22 cellular contexts compared by ENCODE assay signal in the genomic region with DNA sequence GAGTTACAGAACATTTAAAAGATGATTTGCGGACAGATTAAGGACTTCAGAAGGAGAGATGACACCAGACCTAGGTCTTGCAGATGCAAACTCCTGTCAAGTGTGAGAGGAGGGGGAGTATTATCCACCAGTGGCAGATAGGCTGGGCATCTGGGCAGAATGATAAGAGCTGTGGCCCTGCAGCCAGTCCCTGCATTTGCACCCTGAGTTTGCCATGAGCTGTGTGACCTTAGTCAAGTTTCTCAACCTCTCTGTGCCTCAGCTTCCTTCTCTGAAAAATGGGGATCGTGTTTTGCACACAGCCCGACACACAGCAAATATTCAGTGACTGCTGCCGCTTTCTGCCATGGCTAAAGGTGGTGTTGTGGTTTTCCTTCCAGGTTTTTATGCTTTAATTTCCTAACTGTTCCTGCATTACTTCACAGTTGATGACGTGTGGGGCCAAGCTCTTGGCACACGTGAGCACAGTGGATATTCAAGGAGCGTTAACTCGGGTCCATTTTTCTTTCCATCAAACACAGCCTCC.
A peak's percentile ranks its signal among the peaks of the same experiment; 100 is the strongest.
DNase-seq lines count a peak whose midpoint lies in the region; ATAC-seq, FAIRE-seq and TF ChIP-seq lines count a peak whose summit lies in the region.
"Had no signal": no experiment of that assay in that cellular context is flagged by ENCODE, and none has a peak within 500 bp of the region (broad histone marks: within the 10 kb centered on the region; RNA-seq: fewer than 3 reads in every experiment).

No MANE protein-coding gene starts in this region.

- H3K9me3 ChIP-seq in right atrium auricular region, result no peaks in the 10 kb centered on the region
- H3K9me3 ChIP-seq in HEK293 (ENCODE audit: control insufficient read depth, insufficient read depth, low read depth, low read length), result no peaks in the 10 kb centered on the region
- H3K9me3 ChIP-seq in K562 (replicated peaks; ENCODE audit: control insufficient read depth, insufficient read depth, low read depth, low read length), result no peaks in the 10 kb centered on the region
- H3K9me3 ChIP-seq in vagina, result no peaks in the 10 kb centered on the region
- H3K9me3 ChIP-seq: A549; BLaER1 treated with 17β-estradiol and CSF1 and Interleukin-3, amounts not matched to agents 10 nM and 100 nM; Caco-2 had no signal

- no peak overlapping the region for H3K9ac ChIP-seq in K562 (ENCODE audit: insufficient read depth in 1 of 2, low read depth in 2 of 2, low read length in 2 of 2)
- H3K9ac ChIP-seq: BLaER1 treated with 17β-estradiol and CSF1 and Interleukin-3, amounts not matched to agents 10 nM and 100 nM had no signal

- no peak overlapping the region for H3K4me3 ChIP-seq in right atrium auricular region
- no peak overlapping the region for H3K4me3 ChIP-seq in HEK293 (ENCODE audit: low read depth, low read length)
- no peak overlapping the region for H3K4me3 ChIP-seq in K562
- no peak overlapping the region for H3K4me3 ChIP-seq in vagina
- H3K4me3 ChIP-seq: A549; BLaER1 treated with 17β-estradiol and CSF1 and Interleukin-3, amounts not matched to agents 10 nM and 100 nM had no signal

- H3K27ac ChIP-seq in right atrium auricular region (no peak overlapping the region), HEK293 (ENCODE audit: extremely low read depth, low read depth, low read length) (no peak overlapping the region), K562 (ENCODE audit: extremely low read depth, low read depth, low read length) (no peak overlapping the region), vagina (no peak overlapping the region)
- H3K27ac ChIP-seq: 22Rv1; A549; BLaER1 treated with 17β-estradiol and CSF1 and Interleukin-3, amounts not matched to agents 10 nM and 100 nM; C4-2B had no signal

- POLR2A ChIA-PET in HEK293 (lab: Yijun Ruan, JAX), result no interaction called here
- POLR2A ChIA-PET in K562 (lab: Yijun Ruan, JAX), result no interaction called here

- H3K27me3 ChIP-seq in right atrium auricular region (no peaks in the 10 kb centered on the region), K562 (ENCODE audit: control insufficient read depth in 2 of 2, insufficient read depth in 2 of 2, low read length in 2 of 2) (no peaks in the 10 kb centered on the region; a peak in 1 of 5 replicates), vagina (no peaks in the 10 kb centered on the region)
- H3K27me3 ChIP-seq: BLaER1 treated with 17β-estradiol and CSF1 and Interleukin-3, amounts not matched to agents 10 nM and 100 nM had no signal

- ATAC-seq in K562 (no peak), HG03432 (IDR thresholded peaks at IDR 0.05; ENCODE audit: unreplicated experiment) (no peak)
- ATAC-seq: A549; CD8-positive, alpha-beta T cell had no signal

- DNase-seq in right atrium auricular region (ENCODE audit: low spot score), result peak; percentile 18
- DNase-seq in cardiac septum (ENCODE audit: low spot score), result no peak
- DNase-seq in K562 (ENCODE audit: extremely low read depth in 1 of 4, low spot score in 3 of 4), result no peak
- peak; percentile 44 to 70 for DNase-seq in vagina (ENCODE audit: extremely low spot score in 2 of 2)
- DNase-seq in T-helper 9 cell, result no peak
- DNase-seq: AML-193; Calu3; CD4-positive, alpha-beta T cell; CD8-positive, alpha-beta T cell; DMS79 treated with DMSO at 0.1 percent for 48 hours; GF-D8 had no signal

- no peak for TF ChIP-seq EP300 in K562 (IDR thresholded peaks at IDR 0.05; ENCODE audit: low read length)

- no peaks in the 10 kb centered on the region for H3K9me1 ChIP-seq in K562 (ENCODE audit: control insufficient read depth, insufficient read depth, low read length)

- H3K79me2 ChIP-seq in K562 (ENCODE audit: control insufficient read depth, insufficient read depth, low read length), result no peaks in the 10 kb centered on the region

- no peak overlapping the region for H2AFZ ChIP-seq in K562 (ENCODE audit: low read depth, low read length)

- no peak for TF ChIP-seq CTCF in right atrium auricular region (IDR thresholded peaks at IDR 0.05)
- TF ChIP-seq CTCF in HEK293 (tag by site-specific recombination; IDR thresholded peaks at IDR 0.05), result no peak
- TF ChIP-seq CTCF in K562 (IDR thresholded peaks at IDR 0.05 in 2 of 3, conservative IDR thresholded peaks at IDR 0.05 in 1 of 3; ENCODE audit: insufficient read depth in 2 of 3, low read depth in 1 of 3, low read length in 3 of 3), result no peak
- no peak for TF ChIP-seq CTCF in vagina (IDR thresholded peaks at IDR 0.05)

- no TSS peak for BruUV-seq in K562 (replicated peaks; lab: Mats Ljungman, UMichigan)

- no peak overlapping the region for H3K4me2 ChIP-seq in K562 (ENCODE audit: insufficient read depth, low read length)
- H3K4me2 ChIP-seq: A549 had no signal

- CTCF ChIA-PET in HEK293 (lab: Yijun Ruan, JAX) (interaction anchor here (0.7 kb wide), 1 partner anchor 538 kb away, joined by 3 read pairs; no protein-coding TSS in a partner anchor), K562 (lab: Yijun Ruan, JAX; ENCODE audit: low intra/inter-chr PET ratio) (no interaction called here)

- H3K4me1 ChIP-seq in right atrium auricular region (no peaks in the 10 kb centered on the region), HEK293 (ENCODE audit: control insufficient read depth, insufficient read depth, low read length) (no peaks in the 10 kb centered on the region), K562 (replicated peaks in 1 of 2; ENCODE audit: control insufficient read depth in 2 of 2, insufficient read depth in 2 of 2, low read length in 2 of 2) (no peaks in the 10 kb centered on the region), vagina (no peaks in the 10 kb centered on the region)
- H3K4me1 ChIP-seq: A549, Caco-2 had no signal

- H3K36me3 ChIP-seq in right atrium auricular region (no peaks in the 10 kb centered on the region), HEK293 (ENCODE audit: control insufficient read depth in 2 of 2, insufficient read depth in 1 of 2, low read length in 2 of 2) (no peaks in the 10 kb centered on the region), K562 (ENCODE audit: control insufficient read depth, insufficient read depth, low read length) (no peaks in the 10 kb centered on the region), vagina (no peaks in the 10 kb centered on the region)
- H3K36me3 ChIP-seq: BLaER1 treated with 17β-estradiol and CSF1 and Interleukin-3, amounts not matched to agents 10 nM and 100 nM had no signal

- intact Hi-C loops in cardiac septum (cut with DNase I), result no loop called here
- intact Hi-C loops in K562 (cut with micrococcal nuclease), result no loop called here
- intact Hi-C loops in vagina (cut with DNase I), result no loop called here

- H4K20me1 ChIP-seq in K562 (replicated peaks; ENCODE audit: control insufficient read depth, insufficient read depth, low read length), result no peaks in the 10 kb centered on the region

- 0% methylated on average over 8 of the region's 8 CpGs for WGBS in K562 (ENCODE audit: insufficient coverage, low coverage, missing lambda C conversion rate)

- no peak for FAIRE-seq in K562 (lab: Jason Lieb, UNC)
- FAIRE-seq: A549, D721Med, G401.6, GM12891, GM19239 had no signal

- TF ChIP-seq POLR2A in K562 (conservative IDR thresholded peaks at IDR 0.05) (no peak), vagina (IDR thresholded peaks at IDR 0.05) (no peak)

- no peak for TF ChIP-seq RAD21 in K562 (CRISPR knock-in tag; conservative IDR thresholded peaks at IDR 0.05 in 1 of 2, IDR thresholded peaks at IDR 0.05 in 1 of 2)

- in situ Hi-C loops in K562 (cut with MboI), result no loop called here

TF ChIP-seq in HEK293, 187 proteins besides CTCF, POLR2A, EP300 and RAD21 (continues in another document):
- TF ChIP-seq, protein P1, sequence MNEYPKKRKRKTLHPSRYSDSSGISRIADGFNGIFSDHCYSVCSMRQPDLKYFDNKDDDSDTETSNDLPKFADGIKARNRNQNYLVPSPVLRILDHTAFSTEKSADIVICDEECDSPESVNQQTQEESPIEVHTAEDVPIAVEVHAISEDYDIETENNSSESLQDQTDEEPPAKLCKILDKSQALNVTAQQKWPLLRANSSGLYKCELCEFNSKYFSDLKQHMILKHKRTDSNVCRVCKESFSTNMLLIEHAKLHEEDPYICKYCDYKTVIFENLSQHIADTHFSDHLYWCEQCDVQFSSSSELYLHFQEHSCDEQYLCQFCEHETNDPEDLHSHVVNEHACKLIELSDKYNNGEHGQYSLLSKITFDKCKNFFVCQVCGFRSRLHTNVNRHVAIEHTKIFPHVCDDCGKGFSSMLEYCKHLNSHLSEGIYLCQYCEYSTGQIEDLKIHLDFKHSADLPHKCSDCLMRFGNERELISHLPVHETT (tag by site-specific recombination; IDR thresholded peaks at IDR 0.05), result no peak
- TF ChIP-seq OSR2 (tag by site-specific recombination; IDR thresholded peaks at IDR 0.05), result no peak

TF ChIP-seq in K562, 482 proteins besides CTCF, POLR2A, EP300 and RAD21:
- TF ChIP-seq RBM25 (IDR thresholded peaks at IDR 0.05; ENCODE audit: low read depth, low read length, severe bottlenecking), result peak; percentile 76
- no peak for TF ChIP-seq NEUROD1 (IDR thresholded peaks at IDR 0.05; ENCODE audit: borderline replicate concordance, low read depth, low read length, partially characterized antibody)
- peak; percentile 48 for TF ChIP-seq ZFP36 (IDR thresholded peaks at IDR 0.05; ENCODE audit: low read depth, low read length, partially characterized antibody)

Comparison
In these comparisons a context has a peak if more than half of its experiments do, and no peak if none do; other contexts are left out.
1. DNase-seq: peak in right atrium auricular region (single experiment) and vagina (2 of 2); none in cardiac septum (single experiment), K562 (0 of 4) and T-helper 9 cell (single experiment).